ENCODE assay signal across 8 cellular contexts in genomic region chr5:139137703-139138102, GRCh38.
A peak's percentile ranks its signal among the peaks of the same experiment; 100 is the strongest.
DNase-seq lines count a peak whose midpoint lies in the region; ATAC-seq and TF ChIP-seq lines count a peak whose summit lies in the region.

No MANE protein-coding gene starts in this region.

- TF ChIP-seq CTCF in GM12874 (IDR thresholded peaks at IDR 0.05; ENCODE audit: insufficient read depth, low read depth, low read length) (peak; percentile 26; the same call in 1 of the 2 replicates), dorsolateral prefrontal cortex (IDR thresholded peaks at IDR 0.05 in 54 of 56, conservative IDR thresholded peaks at IDR 0.05 in 2 of 56; ENCODE audit: low read depth in 1 of 56, partially characterized antibody in 56 of 56) (peak in 47 of 56 donors; percentile 13 to 58 (median 39)), parathyroid adenoma (IDR thresholded peaks at IDR 0.05) (peak; percentile 6), MM.1S (IDR thresholded peaks at IDR 0.05; ENCODE audit: low read length) (no peak), mesothelial cell of epicardium (IDR thresholded peaks at IDR 0.05; ENCODE audit: unreplicated experiment) (no peak)

- H3K9me3 ChIP-seq in parathyroid adenoma (ENCODE audit: control insufficient read depth, low read length) (no peaks in the 10 kb centered on the region), MM.1S (replicated peaks; ENCODE audit: insufficient read depth, low read length) (no peaks in the 10 kb centered on the region)

- H3K27me3 ChIP-seq in dorsolateral prefrontal cortex, result no peaks in the 10 kb centered on the region
- H3K27me3 ChIP-seq in parathyroid adenoma (ENCODE audit: control insufficient read depth, insufficient read depth, low read length), result no peaks in the 10 kb centered on the region
- no peaks in the 10 kb centered on the region for H3K27me3 ChIP-seq in MM.1S (replicated peaks; ENCODE audit: insufficient read depth, low read length)

- no peaks in the 10 kb centered on the region for H3K27me3 Mint-ChIP-seq in mesothelial cell of epicardium (ENCODE audit: low read depth)

- ATAC-seq in HG02571 (IDR thresholded peaks at IDR 0.05; ENCODE audit: unreplicated experiment) (no peak), GM18502 (IDR thresholded peaks at IDR 0.05; ENCODE audit: poor library complexity, unreplicated experiment) (no peak)

- H3K79me2 ChIP-seq in parathyroid adenoma, result peaks cover 4% of the 10 kb centered on the region
- 0 out of 2 replicates have a peak, but pooled peaks cover 7% of the 10 kb centered on the region for H3K79me2 ChIP-seq in MM.1S (ENCODE audit: low read length)

- H3K4me2 ChIP-seq in parathyroid adenoma (ENCODE audit: low read length) (no peak overlapping the region), MM.1S (ENCODE audit: low read depth, low read length) (no peak overlapping the region)

- no peaks in the 10 kb centered on the region for H3K9me2 ChIP-seq in MM.1S (replicated peaks; ENCODE audit: insufficient read depth, low read length)

- H3K27ac ChIP-seq in dorsolateral prefrontal cortex (peak overlapping the region in 34 of 59 donors; percentile 11 to 90 (median 66)), parathyroid adenoma (no peak overlapping the region), MM.1S (ENCODE audit: low read length) (no peak overlapping the region)

- H3K4me3 Mint-ChIP-seq in mesothelial cell of epicardium, result no peak overlapping the region

- intact Hi-C loops in dorsolateral prefrontal cortex (cut with DNase I), result loop anchor here (5.0 to 10.0 kb wide), 3 partner anchors 183 to 265 kb away; partner anchors contain the start of gene LRRTM2 (in 1 of the 2)

- H3K9ac ChIP-seq in parathyroid adenoma (no peak overlapping the region), MM.1S (ENCODE audit: low read length) (no peak overlapping the region)

- H2AFZ ChIP-seq in parathyroid adenoma (no peak overlapping the region), MM.1S (ENCODE audit: low read length) (no peak overlapping the region)

- H3K27ac Mint-ChIP-seq in mesothelial cell of epicardium, result no peak overlapping the region

- no peaks in the 10 kb centered on the region for H3K9me3 Mint-ChIP-seq in mesothelial cell of epicardium

- H3K4me1 ChIP-seq in parathyroid adenoma (peaks cover 31% of the 10 kb centered on the region), MM.1S (ENCODE audit: low read length) (peaks cover 23% of the 10 kb centered on the region)

- H3K36me3 ChIP-seq in parathyroid adenoma (ENCODE audit: control insufficient read depth, insufficient read depth, low read length), result no peaks in the 10 kb centered on the region
- no peaks in the 10 kb centered on the region for H3K36me3 ChIP-seq in MM.1S (replicated peaks; ENCODE audit: insufficient read depth, low read length)

- H4K20me1 ChIP-seq in MM.1S (ENCODE audit: insufficient read depth, low read length), result no peaks in the 10 kb centered on the region

- H3F3A ChIP-seq in MM.1S (ENCODE audit: insufficient read depth, low read length), result peaks cover 8% of the 10 kb centered on the region; the same call in 1 of the 2 replicates

- peaks cover 54% of the 10 kb centered on the region for H3K4me1 Mint-ChIP-seq in mesothelial cell of epicardium

- DNase-seq in NCI-H510A (lab: John Stamatoyannopoulos, UW), result peak; percentile 27
- DNase-seq in dorsolateral prefrontal cortex, result peak in 1 of 10 donors; percentile 40
- no peak for DNase-seq in MM.1S
- no peak for DNase-seq in mesothelial cell of epicardium (ENCODE audit: low spot score in 2 of 2, unreplicated experiment in 2 of 2)

- H3K4me3 ChIP-seq in dorsolateral prefrontal cortex (no peak overlapping the region), parathyroid adenoma (ENCODE audit: low read depth, low read length) (no peak overlapping the region), MM.1S (ENCODE audit: low read length) (no peak overlapping the region)

- H3K36me3 Mint-ChIP-seq in mesothelial cell of epicardium, result no peaks in the 10 kb centered on the region

Comparison
In these comparisons a context has a peak if more than half of its experiments do, and no peak if none do; other contexts are left out.
1. CTCF ChIP-seq: peak in GM12874 (single experiment), dorsolateral prefrontal cortex (47 of 56) and parathyroid adenoma (single experiment); none in MM.1S (single experiment) and mesothelial cell of epicardium (single experiment).
2. H3K27ac ChIP-seq: peak in dorsolateral prefrontal cortex (34 of 59); none in parathyroid adenoma (single experiment) and MM.1S (single experiment).